ENCODE assay signal across 16 cellular contexts in genomic region chr17:29091591-29092291, GRCh38. TPM values are rescaled to one million over a fixed set of nuclear protein-coding genes. Genes with fewer than 3 reads are reported as not detected.
DNase-seq lines count a peak whose midpoint lies in the region; ATAC-seq, FAIRE-seq and TF ChIP-seq lines count a peak whose summit lies in the region.
"Had no signal": no experiment of that assay in that cellular context is flagged by ENCODE, and none has a peak within 500 bp of the region (broad histone marks: within the 10 kb centered on the region; RNA-seq: fewer than 3 reads in every experiment).

No MANE protein-coding gene starts in this region.

- peaks cover 34% of the 10 kb centered on the region for H3K36me3 Mint-ChIP-seq in chondrocyte (ENCODE audit: low read depth)

- no peak overlapping the region for H3K4me2 ChIP-seq in K562 (ENCODE audit: insufficient read depth, low read length)

- H3K27ac ChIP-seq in K562 (ENCODE audit: extremely low read depth, low read depth, low read length): no peak overlapping the region
- H3K27ac ChIP-seq in psoas muscle: peak overlapping the region; percentile 46
- H3K27ac ChIP-seq in ascending aorta: no peak overlapping the region
- no peak overlapping the region for H3K27ac ChIP-seq in testis
- H3K27ac ChIP-seq: left lung, tibial nerve had no signal

- H3K27me3 Mint-ChIP-seq in chondrocyte (ENCODE audit: low read depth): no peaks in the 10 kb centered on the region
- H3K27me3 Mint-ChIP-seq: CD4-positive, alpha-beta memory T cell had no signal

- in situ Hi-C loops in K562 (cut with MboI): no loop called here
- in situ Hi-C loops in GM13976 (cut with MboI; ENCODE audit: low sequenced_read_pairs, unreplicated experiment): no loop called here

- peaks cover 2% of the 10 kb centered on the region for H3K9me1 ChIP-seq in K562 (ENCODE audit: control insufficient read depth, insufficient read depth, low read length)

- FAIRE-seq in K562 (lab: Jason Lieb, UNC): no peak

- H3K79me2 ChIP-seq in K562 (ENCODE audit: control insufficient read depth, insufficient read depth, low read length): no peaks in the 10 kb centered on the region

- H3K4me1 ChIP-seq in K562 (replicated peaks in 1 of 2; ENCODE audit: control insufficient read depth in 2 of 2, insufficient read depth in 2 of 2, low read length in 2 of 2) (peaks cover 0 to 8% of the 10 kb centered on the region in 2 experiments; a peak in 2 of 5 replicates), psoas muscle (no peaks in the 10 kb centered on the region), ascending aorta (no peaks in the 10 kb centered on the region), testis (no peaks in the 10 kb centered on the region)
- H3K4me1 ChIP-seq: left lung, tibial nerve had no signal

- TF ChIP-seq RAD21 in K562 (CRISPR knock-in tag; conservative IDR thresholded peaks at IDR 0.05 in 1 of 2, IDR thresholded peaks at IDR 0.05 in 1 of 2): no peak

- intact Hi-C loops in K562 (cut with micrococcal nuclease) (no loop called here), psoas muscle (cut with DNase I) (no loop called here), ascending aorta (cut with DNase I) (no loop called here), testis (cut with DNase I; ENCODE audit: low total_unique reads) (no loop called here)

- H3K9ac ChIP-seq in K562 (ENCODE audit: insufficient read depth in 1 of 2, low read depth in 2 of 2, low read length in 2 of 2): no peak overlapping the region; a peak in 1 of 4 replicates

- peaks cover 91% of the 10 kb centered on the region for H3K36me3 ChIP-seq in K562 (ENCODE audit: control insufficient read depth, insufficient read depth, low read length)
- peaks cover 23 to 100% of the 10 kb centered on the region in 2 donors for H3K36me3 ChIP-seq in psoas muscle (ENCODE audit: insufficient read depth in 1 of 2, low read depth in 1 of 2)
- peaks cover 89 to 97% of the 10 kb centered on the region in 2 donors for H3K36me3 ChIP-seq in ascending aorta
- no peaks in the 10 kb centered on the region for H3K36me3 ChIP-seq in testis (ENCODE audit: low read depth, missing control alignments)

- no TSS peak for BruUV-seq in K562 (replicated peaks; lab: Mats Ljungman, UMichigan)

- H3K4me3 Mint-ChIP-seq in chondrocyte (ENCODE audit: unreplicated experiment): no peak overlapping the region
- H3K4me3 Mint-ChIP-seq: CD4-positive, alpha-beta memory T cell had no signal

- H3K4me3 ChIP-seq in K562 (no peak overlapping the region), psoas muscle (no peak overlapping the region), ascending aorta (no peak overlapping the region), testis (no peak overlapping the region)
- H3K4me3 ChIP-seq: left lung, tibial nerve had no signal

- ATAC-seq in K562 (no peak), psoas muscle (peak; percentile 24 to 77 (median 54))
- ATAC-seq: left lung had no signal

- no peak overlapping the region for H2AFZ ChIP-seq in K562 (ENCODE audit: low read depth, low read length)

- CTCF ChIA-PET in K562 (lab: Yijun Ruan, JAX; ENCODE audit: low intra/inter-chr PET ratio): no interaction called here

- POLR2A ChIA-PET in K562 (lab: Yijun Ruan, JAX): interaction anchor here (0.6 to 2.5 kb wide), 8 partner anchors 11 to 408 kb away, joined by 3 to 11 read pairs (median 4); no protein-coding TSS in a partner anchor

- H3K27ac Mint-ChIP-seq in chondrocyte (ENCODE audit: unreplicated experiment): no peak overlapping the region

- no peak for TF ChIP-seq POLR2A in K562 (conservative IDR thresholded peaks at IDR 0.05)
- no peak for TF ChIP-seq POLR2A in testis (IDR thresholded peaks at IDR 0.05)

- H3K9me3 ChIP-seq in K562 (replicated peaks; ENCODE audit: control insufficient read depth, insufficient read depth, low read depth, low read length): no peaks in the 10 kb centered on the region
- H3K9me3 ChIP-seq in psoas muscle: no peaks in the 10 kb centered on the region
- no peaks in the 10 kb centered on the region for H3K9me3 ChIP-seq in ascending aorta
- H3K9me3 ChIP-seq in testis: no peaks in the 10 kb centered on the region
- H3K9me3 ChIP-seq: left lung, tibial nerve had no signal

- TF ChIP-seq CTCF in K562 (IDR thresholded peaks at IDR 0.05 in 2 of 3, conservative IDR thresholded peaks at IDR 0.05 in 1 of 3; ENCODE audit: insufficient read depth in 2 of 3, low read depth in 1 of 3, low read length in 3 of 3) (no peak), psoas muscle (IDR thresholded peaks at IDR 0.05) (no peak), GM13976 (IDR thresholded peaks at IDR 0.05; ENCODE audit: borderline replicate concordance, control extremely low read depth, extremely low read depth, insufficient read depth, missing control alignments) (no peak), chondrocyte (IDR thresholded peaks at IDR 0.05) (no peak), ascending aorta (IDR thresholded peaks at IDR 0.05) (no peak), testis (IDR thresholded peaks at IDR 0.05) (no peak)

- H3K4me1 Mint-ChIP-seq in chondrocyte (ENCODE audit: low read depth): no peaks in the 10 kb centered on the region

- DNase-seq in NCI-H1417 (lab: John Stamatoyannopoulos, UW): peak in 2 of 3 experiments; percentile 82 to 95
- peak; percentile 25 for DNase-seq in NCI-H2196 treated with DMSO at 0.1 percent for 48 hours (lab: John Stamatoyannopoulos, UW; ENCODE audit: unreplicated experiment)
- DNase-seq in K562 (ENCODE audit: extremely low read depth in 1 of 4, low spot score in 3 of 4): no peak
- DNase-seq in psoas muscle: no peak
- DNase-seq in GM13976 (ENCODE audit: low spot score): no peak
- no peak for DNase-seq in chondrocyte (ENCODE audit: low spot score)
- DNase-seq in ascending aorta (ENCODE audit: low spot score in 2 of 2): no peak
- DNase-seq in testis: no peak
- DNase-seq: activated CD4-positive, CD25-positive, alpha-beta regulatory T cell; activated CD8-positive, alpha-beta memory T cell treated with anti-CD3 and anti-CD28 coated beads, Interleukin-2, amount 50 U/mL, for 48 hours; CD4-positive, alpha-beta memory T cell; effector CD4-positive, alpha-beta T cell; left lung; NCI-H345; SIG-M5 had no signal

- no peak for TF ChIP-seq EP300 in K562 (IDR thresholded peaks at IDR 0.05; ENCODE audit: low read length)

- no peaks in the 10 kb centered on the region for H3K9me3 Mint-ChIP-seq in chondrocyte (ENCODE audit: low read depth)
- H3K9me3 Mint-ChIP-seq: CD4-positive, alpha-beta memory T cell had no signal

- 75% methylated on average over 12 of the region's 13 CpGs for WGBS in K562 (ENCODE audit: insufficient coverage, low coverage, missing lambda C conversion rate)
- WGBS in psoas muscle, 3 donors: 41 to 46% (median 43%) methylated on average over 12 to 13 of the region's 13 CpGs
- 83 to 89% methylated on average over 13 of the region's 13 CpGs for WGBS in testis, 2 donors

- no peaks in the 10 kb centered on the region for H3K27me3 ChIP-seq in K562 (ENCODE audit: control insufficient read depth in 2 of 2, insufficient read depth in 2 of 2, low read length in 2 of 2)
- H3K27me3 ChIP-seq in psoas muscle (ENCODE audit: insufficient read depth in 3 of 3, low read length in 2 of 3): no peaks in the 10 kb centered on the region
- no peaks in the 10 kb centered on the region for H3K27me3 ChIP-seq in ascending aorta
- no peaks in the 10 kb centered on the region for H3K27me3 ChIP-seq in testis
- H3K27me3 ChIP-seq: left lung, tibial nerve had no signal

- H4K20me1 ChIP-seq in K562 (replicated peaks; ENCODE audit: control insufficient read depth, insufficient read depth, low read length): no peaks in the 10 kb centered on the region

TF ChIP-seq in K562, 482 proteins besides CTCF, POLR2A, EP300 and RAD21:
- TF ChIP-seq POLR2G (IDR thresholded peaks at IDR 0.05; ENCODE audit: low read depth, low read length) (0 out of 2 replicates have a peak, but pooled peaks have one; percentile 7), TRIM28 (IDR thresholded peaks at IDR 0.05) (no peak)

RNA-seq across cellular contexts. Expression of gene PIPOX, which starts 48.8 kb away (rescaled TPM):
- 7.2 and 10.4 TPM in 2 replicates for total RNA-seq in K562 (2011; cell fraction: chromatin; rRNA removed; ENCODE audit: low replicate concordance)
- 6.4 and 7.5 TPM in 2 replicates for total RNA-seq in K562 (2011; cell fraction: nucleolus; rRNA removed)
- 6.7 and 6.8 TPM in 2 replicates for total RNA-seq in K562 (2011; cell fraction: nucleoplasm; rRNA removed)
- total RNA-seq in K562 (2014; rRNA removed) (0.24 and 2.2 TPM in 2 replicates), K562 (2014; rRNA removed; fragmentation: Illumina TruSeq; extraction: Trizol) (0.35 and 0.62 TPM in 2 replicates), K562 (2015; rRNA removed; fragmentation: Illumina TruSeq; extraction: Trizol) (0.38 and 0.72 TPM in 2 replicates), K562 (2021) (0.58 and 0.60 TPM in 2 replicates), psoas muscle (1 to 10 TPM in 1 of 4 donors, under 1 TPM in 2, not detected in 1; 0.26 to 1.7 (median 0.91) TPM), chondrocyte (1.5 to 2.3 TPM (median 2.2 TPM) in 3 replicates), ascending aorta (not detected), testis (1 to 10 TPM; 5.9 to 6.8 TPM)
- polyA plus RNA-seq in K562 (2011; rRNA removed) (0.14 and 0.39 TPM in 2 replicates), K562 (2014; fragmentation: Illumina TruSeq; extraction: Trizol) (0.22 and 0.43 TPM in 2 replicates), K562 (2014; fragmentation: Nextera tagmentation; extraction: Ambion mirVana) (not detected), K562 (2014; rRNA removed) (0.15 and 0.23 TPM in 2 replicates), psoas muscle (1 to 10 TPM in 1 of 3 donors, under 1 TPM in 2; 0.17 to 3.6 (median 0.35) TPM), testis (ENCODE audit: insufficient read depth, low read depth, low replicate concordance) (3.9 TPM)
- 0.27 and 0.52 TPM in 2 replicates for polyA plus RNA-seq in K562 (2011; cell fraction: cytosol; rRNA removed)
- 0.58 and 1.5 TPM in 2 replicates for polyA plus RNA-seq in K562 (2011; cell fraction: nucleus; rRNA removed)
- 0.35 and 0.65 TPM in 2 replicates for polyA plus RNA-seq in K562 (2012)
- polyA minus RNA-seq in K562 (2011; rRNA and poly(A)+ RNA removed): 3.4 and 4.3 TPM in 2 replicates
- 1.1 TPM in 1 of 2 replicates, not detected in the other for polyA minus RNA-seq in K562 (2011; cell fraction: cytosol; rRNA and poly(A)+ RNA removed)
- polyA minus RNA-seq in K562 (2011; cell fraction: nucleus; rRNA and poly(A)+ RNA removed): 7.7 and 7.9 TPM in 2 replicates

Comparison
In these comparisons a context has a peak if more than half of its experiments do, and no peak if none do; other contexts are left out.
1. DNase-seq: peak in NCI-H1417 (2 of 3) and NCI-H2196 treated with DMSO at 0.1 percent for 48 hours (single experiment); none in K562 (0 of 4), psoas muscle (0 of 2), GM13976 (single experiment), chondrocyte (single experiment), ascending aorta (0 of 2) and testis (single experiment).